ENCODE assay signal across 2 cellular contexts in genomic region chr6:160668589-160668988, GRCh38.
TF ChIP-seq lines count a peak whose summit lies in the region.

No MANE protein-coding gene starts in this region.

TF ChIP-seq in HepG2, 621 proteins besides CTCF, POLR2A, EP300 and RAD21:
- 0 out of 2 replicates have a peak, but pooled peaks have one; percentile 13 for TF ChIP-seq FOXA1 (IDR thresholded peaks at IDR 0.05)
- TF ChIP-seq FOXA1 (CRISPR knock-in tag; IDR thresholded peaks at IDR 0.05) = no peak
- 0 out of 2 replicates have a peak, but pooled peaks have one; percentile 78 for TF ChIP-seq NBN (conservative IDR thresholded peaks at IDR 0.05)
- no peak for TF ChIP-seq BCL6 (CRISPR knock-in tag; IDR thresholded peaks at IDR 0.05)
- peak; percentile 2; the same call in 1 of the 2 replicates for TF ChIP-seq MNT (IDR thresholded peaks at IDR 0.05)
- 0 out of 2 replicates have a peak, but pooled peaks have one; percentile 55 for TF ChIP-seq IKZF1 (IDR thresholded peaks at IDR 0.05)
- 0 out of 2 replicates have a peak, but pooled peaks have one; percentile 6 for TF ChIP-seq FOXK2 (IDR thresholded peaks at IDR 0.05)
- TF ChIP-seq CREB1 (IDR thresholded peaks at IDR 0.05) = peak; percentile 86
- no peak for TF ChIP-seq CREB1 (CRISPR knock-in tag; IDR thresholded peaks at IDR 0.05)
- 0 out of 2 replicates have a peak, but pooled peaks have one; percentile 46 for TF ChIP-seq SP1 (IDR thresholded peaks at IDR 0.05)
- TF ChIP-seq SP1 (CRISPR knock-in tag; IDR thresholded peaks at IDR 0.05) = no peak
- 0 out of 2 replicates have a peak, but pooled peaks have one; percentile 34 for TF ChIP-seq TRIM22 (IDR thresholded peaks at IDR 0.05)
- TF ChIP-seq JUN (CRISPR knock-in tag; IDR thresholded peaks at IDR 0.05) = no peak
- TF ChIP-seq MIXL1 (CRISPR knock-in tag; IDR thresholded peaks at IDR 0.05) = no peak

TF ChIP-seq in IMR-90, 13 proteins besides CTCF, POLR2A, EP300 and RAD21:
- TF ChIP-seq MAFK (IDR thresholded peaks at IDR 0.05; ENCODE audit: low read depth, low read length) (no peak), MXI1 (IDR thresholded peaks at IDR 0.05; ENCODE audit: borderline replicate concordance, low read depth, low read length) (no peak), RFX5 (IDR thresholded peaks at IDR 0.05; ENCODE audit: low read depth, low read length) (no peak)
